ENCODE assay signal across 12 cellular contexts in the genomic region with DNA sequence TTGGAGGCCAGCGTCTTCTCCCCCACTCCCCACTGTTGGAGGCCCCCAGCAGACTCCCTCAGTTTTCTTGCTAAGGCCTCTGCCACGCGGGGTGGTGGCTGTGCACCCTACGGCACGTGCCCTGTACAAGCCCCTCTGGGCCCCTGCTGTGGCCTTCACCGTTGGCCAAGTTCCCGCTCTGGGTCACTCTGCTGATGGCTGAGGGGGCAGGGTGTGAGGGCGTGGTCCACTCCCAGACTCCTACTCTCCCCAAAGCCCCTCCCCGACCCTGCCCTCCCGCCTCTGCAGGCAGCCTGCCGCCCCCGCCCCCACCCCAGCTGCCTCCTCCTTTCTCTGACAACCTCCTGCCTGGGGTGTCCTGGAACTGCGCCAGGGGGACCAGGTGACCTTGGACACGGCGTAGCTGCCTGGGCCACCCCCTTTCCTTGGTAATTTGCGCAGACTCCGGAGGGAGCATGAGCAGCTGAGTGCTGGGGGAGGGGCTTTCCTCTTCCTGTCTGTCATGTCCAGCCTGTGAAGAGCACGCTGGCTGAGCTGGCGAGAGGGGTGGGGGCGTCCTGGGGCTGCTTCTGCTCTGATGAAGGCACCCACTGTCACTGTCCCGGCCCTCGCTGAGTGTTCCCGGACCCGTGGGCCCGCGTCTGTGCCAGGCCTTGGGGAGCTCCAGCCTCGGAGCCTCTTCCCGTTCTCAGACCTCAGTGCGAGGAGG.
A peak's percentile ranks its signal among the peaks of the same experiment; 100 is the strongest.
DNase-seq lines count a peak whose midpoint lies in the region; ATAC-seq and TF ChIP-seq lines count a peak whose summit lies in the region.
"Had no signal": no experiment of that assay in that cellular context is flagged by ENCODE, and none has a peak within 500 bp of the region (broad histone marks: within the 10 kb centered on the region; RNA-seq: fewer than 3 reads in every experiment).

No MANE protein-coding gene starts in this region.

- H3K4me1 Mint-ChIP-seq in activated CD4-positive, alpha-beta T cell treated with anti-CD3 and anti-CD28 coated beads, Interleukin-2, amount 10 ng/mL, durations not matched to agents 7 days and 5 days = peaks cover 22% of the 10 kb centered on the region

- POLR2A ChIA-PET in activated CD4-positive, alpha-beta T cell treated with anti-CD3 and anti-CD28 coated beads, Interleukin-2, amount 10 ng/mL, durations not matched to agents 7 days and 5 days (lab: Charles Lee) = no interaction called here

- H3K27ac ChIP-seq in cardiac muscle cell (no peak overlapping the region), psoas muscle (no peak overlapping the region)
- H3K27ac ChIP-seq: vagina had no signal

- DNase-seq in ELF-1 (ENCODE audit: low read depth, low spot score) (peak; percentile 60), NCI-H524 treated with DMSO at 0.1 percent for 48 hours (lab: John Stamatoyannopoulos, UW) (peak; percentile 64), cardiac muscle cell (ENCODE audit: low read depth in 1 of 2, low spot score in 1 of 2) (peak; percentile 25 to 60), psoas muscle (peak; percentile 46), putamen (ENCODE audit: low spot score) (no peak), NCI-H1436 (lab: John Stamatoyannopoulos, UW) (no peak), pons (ENCODE audit: low spot score) (no peak)
- DNase-seq in activated CD4-positive, alpha-beta T cell treated with anti-CD3 and anti-CD28 coated beads, Interleukin-2, amount 10 ng/mL, durations not matched to agents 7 days and 5 days = no peak
- DNase-seq: activated CD4-positive, alpha-beta T cell treated with anti-CD3 and anti-CD28 coated beads, Interleukin-2, amount 50 U/mL, for 48 hours; occipital lobe had no signal

- intact Hi-C loops in psoas muscle (cut with DNase I) = no loop called here

- no peaks in the 10 kb centered on the region for H3K27me3 Mint-ChIP-seq in activated CD4-positive, alpha-beta T cell treated with anti-CD3 and anti-CD28 coated beads, Interleukin-2, amount 10 ng/mL, durations not matched to agents 7 days and 5 days

- H3K36me3 Mint-ChIP-seq in activated CD4-positive, alpha-beta T cell treated with anti-CD3 and anti-CD28 coated beads, Interleukin-2, amount 10 ng/mL, durations not matched to agents 7 days and 5 days (ENCODE audit: low read depth) = peaks cover 2% of the 10 kb centered on the region

- 27% methylated on average over 26 to 29 of the region's 29 CpGs for WGBS in psoas muscle, 3 donors

- H3K9me3 ChIP-seq in cardiac muscle cell (ENCODE audit: low read depth) = no peaks in the 10 kb centered on the region
- H3K9me3 ChIP-seq in psoas muscle = no peaks in the 10 kb centered on the region
- H3K9me3 ChIP-seq: HAP-1, vagina had no signal

- peaks cover 9% of the 10 kb centered on the region for H3K9me3 Mint-ChIP-seq in activated CD4-positive, alpha-beta T cell treated with anti-CD3 and anti-CD28 coated beads, Interleukin-2, amount 10 ng/mL, durations not matched to agents 7 days and 5 days

- TF ChIP-seq CTCF in cardiac muscle cell (IDR thresholded peaks at IDR 0.05; ENCODE audit: low read depth, low read length) (no peak), psoas muscle (IDR thresholded peaks at IDR 0.05) (no peak)

- H3K36me3 ChIP-seq in cardiac muscle cell (no peaks in the 10 kb centered on the region), psoas muscle (ENCODE audit: insufficient read depth in 1 of 2, low read depth in 1 of 2) (no peaks in the 10 kb centered on the region)
- H3K36me3 ChIP-seq: HAP-1, vagina had no signal

- H3K4me3 ChIP-seq in cardiac muscle cell (no peak overlapping the region), psoas muscle (peak overlapping the region; percentile 22)
- H3K4me3 ChIP-seq: HAP-1, vagina had no signal

- H3K27me3 ChIP-seq in cardiac muscle cell = no peaks in the 10 kb centered on the region
- peaks cover 0 to 48% (median 22%) of the 10 kb centered on the region in 3 donors for H3K27me3 ChIP-seq in psoas muscle (ENCODE audit: insufficient read depth in 3 of 3, low read length in 2 of 3)

- H3K4me1 ChIP-seq in cardiac muscle cell (ENCODE audit: low read depth) (peaks cover 10% of the 10 kb centered on the region), psoas muscle (no peaks in the 10 kb centered on the region)
- H3K4me1 ChIP-seq: HAP-1 had no signal

- no peak overlapping the region for H3K27ac Mint-ChIP-seq in activated CD4-positive, alpha-beta T cell treated with anti-CD3 and anti-CD28 coated beads, Interleukin-2, amount 10 ng/mL, durations not matched to agents 7 days and 5 days

- no peak overlapping the region for H3K4me3 Mint-ChIP-seq in activated CD4-positive, alpha-beta T cell treated with anti-CD3 and anti-CD28 coated beads, Interleukin-2, amount 10 ng/mL, durations not matched to agents 7 days and 5 days

- no peak for ATAC-seq in psoas muscle

- CTCF ChIA-PET in activated CD4-positive, alpha-beta T cell treated with anti-CD3 and anti-CD28 coated beads, Interleukin-2, amount 10 ng/mL, durations not matched to agents 7 days and 5 days (lab: Charles Lee) = interaction anchor here (0.7 to 1.3 kb wide), 2 partner anchors 10 to 79 kb away, joined by 3 to 4 read pairs; no protein-coding TSS in a partner anchor

Comparison
In these comparisons a context has a peak if more than half of its experiments do, and no peak if none do; other contexts are left out.
1. DNase-seq: peak in ELF-1 (single experiment), NCI-H524 treated with DMSO at 0.1 percent for 48 hours (single experiment), cardiac muscle cell (2 of 2) and psoas muscle (2 of 2); none in putamen (single experiment), activated CD4-positive, alpha-beta T cell treated with anti-CD3 and anti-CD28 coated beads, Interleukin-2, amount 10 ng/mL, durations not matched to agents 7 days and 5 days (single experiment), NCI-H1436 (single experiment) and pons (single experiment).